Comparison of ENCODE assay signal across 12 cellular contexts in the genomic region with DNA sequence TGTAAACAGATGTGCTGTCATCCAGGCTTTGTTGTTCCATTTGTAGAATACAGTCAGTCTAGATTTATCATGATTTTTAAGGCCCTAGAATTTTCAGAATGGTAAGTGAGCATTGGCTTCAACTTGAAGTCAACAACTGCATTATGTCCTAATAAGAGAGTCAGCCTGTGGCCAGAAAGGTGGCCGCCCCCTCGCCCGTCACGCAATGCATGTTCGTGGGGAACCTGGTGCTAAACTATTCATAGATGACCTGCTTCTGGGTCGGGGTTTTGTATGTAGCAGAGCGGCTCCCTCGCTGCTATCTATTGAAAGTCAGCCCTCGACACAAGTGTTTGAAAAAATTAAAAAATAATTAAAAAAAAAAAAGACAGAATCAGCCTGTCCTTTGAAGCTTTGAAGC. TPM values are rescaled to one million over a fixed set of nuclear protein-coding genes. Genes with fewer than 3 reads are reported as not detected.
DNase-seq lines count a peak whose midpoint lies in the region; ATAC-seq and TF ChIP-seq lines count a peak whose summit lies in the region.
"Had no signal": no experiment of that assay in that cellular context is flagged by ENCODE, and none has a peak within 500 bp of the region (broad histone marks: within the 10 kb centered on the region; RNA-seq: fewer than 3 reads in every experiment).

No MANE protein-coding gene starts in this region.

- H3K9me3 ChIP-seq in OCI-LY3 (ENCODE audit: insufficient read depth, low read length), result no peaks in the 10 kb centered on the region
- H3K9me3 ChIP-seq in psoas muscle, result no peaks in the 10 kb centered on the region
- H3K9me3 ChIP-seq: BE2C, Caco-2 had no signal

- no peak overlapping the region for H2AFZ ChIP-seq in OCI-LY3 (ENCODE audit: low read depth, low read length)

- H3K36me3 Mint-ChIP-seq in MCF 10A (ENCODE audit: insufficient read depth, unreplicated experiment), result peaks cover 46% of the 10 kb centered on the region

- no peak overlapping the region for H3K4me3 Mint-ChIP-seq in MCF 10A (ENCODE audit: unreplicated experiment)
- H3K4me3 Mint-ChIP-seq: CD4-positive, CD25-positive, alpha-beta regulatory T cell; H9 had no signal

- H3K36me3 ChIP-seq in OCI-LY3 (replicated peaks; ENCODE audit: low read depth, low read length) (peaks cover 14% of the 10 kb centered on the region), psoas muscle (ENCODE audit: insufficient read depth in 1 of 2, low read depth in 1 of 2) (peaks cover 4 to 67% of the 10 kb centered on the region in 2 donors)
- H3K36me3 ChIP-seq: BE2C had no signal

- peaks cover 7% of the 10 kb centered on the region for H3K79me2 ChIP-seq in OCI-LY3 (ENCODE audit: low read length)

- H3K27ac ChIP-seq in OCI-LY3 (ENCODE audit: low read length) (no peak overlapping the region), psoas muscle (peak overlapping the region; percentile 37)

- no peaks in the 10 kb centered on the region for H3K9me3 Mint-ChIP-seq in MCF 10A (ENCODE audit: unreplicated experiment)
- H3K9me3 Mint-ChIP-seq: H9 had no signal

- peak; percentile 31 for DNase-seq in Right ventricle myocardium superior
- DNase-seq in Right ventricle myocardium inferior (ENCODE audit: missing footprints), result no peak
- no peak for DNase-seq in psoas muscle
- no peak for DNase-seq in MCF 10A (ENCODE audit: unreplicated experiment)
- DNase-seq: ACHN; BE2C; C1 segment of cervical spinal cord; Caco-2; CD4-positive, CD25-positive, alpha-beta regulatory T cell; H9 had no signal

- peak overlapping the region; percentile 67; the same call in 1 of the 2 replicates for H3K4me2 ChIP-seq in OCI-LY3 (ENCODE audit: low read length)

- H3K27ac Mint-ChIP-seq in MCF 10A (ENCODE audit: low read depth, unreplicated experiment), result no peak overlapping the region

- WGBS in psoas muscle, 3 donors, result 83 to 94% (median 84%) methylated on average over 9 of the region's 9 CpGs

- ATAC-seq in Right ventricle myocardium superior (ENCODE audit: poor library complexity) (no peak), Right ventricle myocardium inferior (no peak), psoas muscle (no peak), HG03045 (IDR thresholded peaks at IDR 0.05; ENCODE audit: unreplicated experiment) (no peak)

- H3K9ac ChIP-seq in OCI-LY3 (ENCODE audit: low read length), result no peak overlapping the region

- H3K27me3 Mint-ChIP-seq in MCF 10A (ENCODE audit: insufficient read depth, unreplicated experiment), result no peaks in the 10 kb centered on the region
- H3K27me3 Mint-ChIP-seq: CD4-positive, CD25-positive, alpha-beta regulatory T cell had no signal

- POLR2A ChIA-PET in MCF 10A (lab: Yijun Ruan, JAX), result interaction anchor here (0.7 kb wide), 1 partner anchor 9 kb away, joined by 3 read pairs; no protein-coding TSS in a partner anchor

- no peak for TF ChIP-seq CTCF in OCI-LY3 (IDR thresholded peaks at IDR 0.05; ENCODE audit: low read depth, low read length)
- TF ChIP-seq CTCF in psoas muscle (IDR thresholded peaks at IDR 0.05), result no peak
- no peak for TF ChIP-seq CTCF in MCF 10A (IDR thresholded peaks at IDR 0.05; ENCODE audit: unreplicated experiment)

- no TSS peak for BruUV-seq in MCF 10A (replicated peaks; lab: Mats Ljungman, UMichigan)

- peaks cover 19% of the 10 kb centered on the region for H3K4me1 Mint-ChIP-seq in MCF 10A (ENCODE audit: insufficient read depth, unreplicated experiment)

- H3K4me1 ChIP-seq in OCI-LY3 (ENCODE audit: low read length), result peaks cover 70% of the 10 kb centered on the region
- H3K4me1 ChIP-seq in psoas muscle, result peaks cover 30% of the 10 kb centered on the region
- H3K4me1 ChIP-seq: Caco-2 had no signal

- intact Hi-C loops in Right ventricle myocardium superior (cut with DNase I) (no loop called here), Right ventricle myocardium inferior (cut with DNase I) (no loop called here), psoas muscle (cut with DNase I) (loop anchor here in 1 of 2 donors (5.0 kb wide), 1 partner anchor 45 kb away; no protein-coding TSS in a partner anchor), MCF 10A (cut with micrococcal nuclease) (no loop called here)

- no peak overlapping the region for H3K4me3 ChIP-seq in OCI-LY3 (ENCODE audit: low read length)
- no peak overlapping the region for H3K4me3 ChIP-seq in psoas muscle

- CTCF ChIA-PET in MCF 10A (lab: Yijun Ruan, JAX), result interaction anchor here (0.7 to 0.9 kb wide), 3 partner anchors 150 to 1055 kb away, joined by 3 to 4 read pairs (median 3); no protein-coding TSS in a partner anchor

- peaks cover 6% of the 10 kb centered on the region; the same call in 1 of the 2 replicates for H4K20me1 ChIP-seq in OCI-LY3 (ENCODE audit: insufficient read depth, low read length)

- no peaks in the 10 kb centered on the region for H3K27me3 ChIP-seq in OCI-LY3 (ENCODE audit: low read depth, low read length)
- no peaks in the 10 kb centered on the region for H3K27me3 ChIP-seq in psoas muscle (ENCODE audit: insufficient read depth in 3 of 3, low read length in 2 of 3)
- H3K27me3 ChIP-seq: BE2C had no signal

RNA-seq across cellular contexts. Expression of gene USP53, which starts 24.7 kb away (rescaled TPM):
- 34.7 TPM for total RNA-seq in Right ventricle myocardium superior
- total RNA-seq in Right ventricle myocardium inferior, result 32.8 TPM
- total RNA-seq in psoas muscle, result 10 to 100 TPM; 43.8 to 89.5 (median 57.3) TPM
- polyA plus RNA-seq in psoas muscle, result 10 to 100 TPM in 2 of 3 donors, 1 to 10 TPM in 1; 6.0 to 54.5 (median 18.5) TPM
- total RNA-seq in MCF 10A (2022), result 47.4 and 68.0 TPM in 2 replicates
